ENCODE assay signal across 19 cellular contexts in the genomic region with DNA sequence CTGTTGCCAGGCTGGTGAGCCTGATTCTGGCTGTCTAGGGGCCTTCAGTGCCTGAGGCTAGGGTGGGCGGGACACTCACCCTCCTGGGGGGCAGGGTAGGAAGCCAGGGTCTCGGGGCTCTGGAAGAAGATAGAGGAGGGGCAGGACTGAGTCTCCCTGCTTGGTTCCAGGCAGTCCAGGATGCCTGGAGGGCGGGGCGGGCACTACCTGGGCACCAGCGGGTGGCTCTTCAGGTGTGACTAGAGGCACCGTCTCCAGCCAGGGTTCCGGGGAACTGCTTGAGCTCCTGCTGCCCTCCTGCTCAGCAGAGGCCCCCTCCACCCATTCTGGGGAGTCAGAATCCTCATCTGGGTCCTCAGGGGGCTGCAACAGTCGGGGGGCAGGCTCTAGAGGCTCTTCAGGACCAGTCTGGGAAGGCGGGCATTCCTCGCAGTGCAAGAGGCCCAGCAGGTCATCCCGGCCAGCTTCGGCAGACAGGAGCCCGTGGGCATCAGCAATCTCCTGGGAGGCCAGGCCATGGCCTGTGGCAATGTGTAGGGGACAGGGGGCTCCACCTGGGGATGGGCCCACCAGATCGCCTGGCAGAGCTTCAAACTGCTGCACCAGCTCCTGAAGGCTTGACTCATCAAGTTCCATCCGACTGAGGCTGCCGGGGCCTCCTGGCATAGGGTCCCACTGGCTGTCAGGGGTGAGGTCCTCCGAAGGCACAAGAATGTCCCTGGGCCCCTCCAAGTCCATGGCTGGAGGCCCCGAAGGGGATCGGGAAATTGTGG. TPM values are rescaled to one million over a fixed set of nuclear protein-coding genes. Genes with fewer than 3 reads are reported as not detected.
DNase-seq lines count a peak whose midpoint lies in the region; ATAC-seq and TF ChIP-seq lines count a peak whose summit lies in the region.
"Had no signal": no experiment of that assay in that cellular context is flagged by ENCODE, and none has a peak within 500 bp of the region (broad histone marks: within the 10 kb centered on the region; RNA-seq: fewer than 3 reads in every experiment).

No MANE protein-coding gene starts in this region.

- no peak overlapping the region for H3K4me3 ChIP-seq in NT2/D1 (ENCODE audit: insufficient read length, low read depth)
- H3K4me3 ChIP-seq in effector memory CD4-positive, alpha-beta T cell (ENCODE audit: insufficient read depth, low read depth, low read length, poor library complexity, severe bottlenecking): no peak overlapping the region
- H3K4me3 ChIP-seq in psoas muscle: peak overlapping the region; percentile 7
- H3K4me3 ChIP-seq: ovary had no signal

- no peaks in the 10 kb centered on the region for H3K9me3 Mint-ChIP-seq in activated naive CD4-positive, alpha-beta T cell treated with anti-CD3 and anti-CD28 coated beads for 36 hours

- CTCF ChIA-PET in activated naive CD4-positive, alpha-beta T cell treated with anti-CD3 and anti-CD28 coated beads for 36 hours (lab: Charles Lee): interaction anchor here (0.7 kb wide), 1 partner anchor 34 kb away, joined by 3 read pairs; no protein-coding TSS in a partner anchor

- intact Hi-C loops in activated naive CD4-positive, alpha-beta T cell treated with anti-CD3 and anti-CD28 coated beads for 36 hours (cut with micrococcal nuclease): loop anchor here (2.0 to 5.0 kb wide), 9 partner anchors 187 to 1158 kb away; a partner anchor contains a TSS
- intact Hi-C loops in psoas muscle (cut with DNase I): loop anchor here (5.0 kb wide), 1 partner anchor 228 kb away; a partner anchor contains a TSS

- H3K27ac ChIP-seq in effector memory CD4-positive, alpha-beta T cell (ENCODE audit: insufficient read depth, low read length, poor library complexity, severe bottlenecking): peak overlapping the region; percentile 18
- no peak overlapping the region for H3K27ac ChIP-seq in psoas muscle
- H3K27ac ChIP-seq: gastroesophageal sphincter, ovary, Peyer's patch had no signal

- peak overlapping the region; percentile 50 for H3K9ac ChIP-seq in NT2/D1 (ENCODE audit: insufficient read length, low read depth)

- H3K4me3 Mint-ChIP-seq in activated naive CD4-positive, alpha-beta T cell treated with anti-CD3 and anti-CD28 coated beads for 36 hours: peak overlapping the region; percentile 99

- ATAC-seq in psoas muscle (no peak), GM21786 (IDR thresholded peaks at IDR 0.05; ENCODE audit: unreplicated experiment) (no peak), GM21367 (IDR thresholded peaks at IDR 0.05; ENCODE audit: unreplicated experiment) (no peak)
- ATAC-seq: gastroesophageal sphincter had no signal

- H3K27me3 Mint-ChIP-seq in activated naive CD4-positive, alpha-beta T cell treated with anti-CD3 and anti-CD28 coated beads for 36 hours (ENCODE audit: low read depth): no peaks in the 10 kb centered on the region

- WGBS in psoas muscle, 3 donors: 86 to 88% (median 87%) methylated on average over 18 to 19 of the region's 19 CpGs

- H3K36me3 Mint-ChIP-seq in activated naive CD4-positive, alpha-beta T cell treated with anti-CD3 and anti-CD28 coated beads for 36 hours (ENCODE audit: low read depth): peaks cover 11% of the 10 kb centered on the region

- H3K27ac Mint-ChIP-seq in activated naive CD4-positive, alpha-beta T cell treated with anti-CD3 and anti-CD28 coated beads for 36 hours: no peak overlapping the region

- no peak for TF ChIP-seq CTCF in psoas muscle (IDR thresholded peaks at IDR 0.05)

- H3K27me3 ChIP-seq in NT2/D1 (ENCODE audit: insufficient read depth, insufficient read length) (no peaks in the 10 kb centered on the region), psoas muscle (ENCODE audit: insufficient read depth in 3 of 3, low read length in 2 of 3) (no peaks in the 10 kb centered on the region)
- no peaks in the 10 kb centered on the region for H3K27me3 ChIP-seq in effector memory CD4-positive, alpha-beta T cell (replicated peaks; ENCODE audit: control insufficient read depth, insufficient read depth, low read length, poor library complexity, severe bottlenecking)
- H3K27me3 ChIP-seq: gastroesophageal sphincter, ovary, Peyer's patch had no signal

- H3K36me3 ChIP-seq in NT2/D1 (ENCODE audit: insufficient read depth, insufficient read length, low read length) (peaks cover 36% of the 10 kb centered on the region), psoas muscle (ENCODE audit: insufficient read depth in 1 of 2, low read depth in 1 of 2) (peaks cover 0 to 37% of the 10 kb centered on the region in 2 donors)
- peaks cover 9% of the 10 kb centered on the region for H3K36me3 ChIP-seq in effector memory CD4-positive, alpha-beta T cell (ENCODE audit: control insufficient read depth, insufficient read depth, low read length)
- H3K36me3 ChIP-seq: ovary had no signal

- H3K4me1 ChIP-seq in NT2/D1 (ENCODE audit: insufficient read depth, insufficient read length) (peaks cover 2% of the 10 kb centered on the region), psoas muscle (peaks cover 9% of the 10 kb centered on the region)
- H3K4me1 ChIP-seq in effector memory CD4-positive, alpha-beta T cell (ENCODE audit: control insufficient read depth, insufficient read depth, low read length, poor library complexity, severe bottlenecking): peaks cover 33% of the 10 kb centered on the region

- H3K4me1 Mint-ChIP-seq in activated naive CD4-positive, alpha-beta T cell treated with anti-CD3 and anti-CD28 coated beads for 36 hours (ENCODE audit: low read depth): peaks cover 53% of the 10 kb centered on the region

- no peaks in the 10 kb centered on the region for H3K9me3 ChIP-seq in NT2/D1 (ENCODE audit: insufficient read depth, low read length)
- H3K9me3 ChIP-seq in effector memory CD4-positive, alpha-beta T cell (ENCODE audit: control insufficient read depth, low read length): no peaks in the 10 kb centered on the region
- no peaks in the 10 kb centered on the region for H3K9me3 ChIP-seq in psoas muscle
- H3K9me3 ChIP-seq: gastroesophageal sphincter, ovary, Peyer's patch had no signal

- DNase-seq in activated naive CD4-positive, alpha-beta T cell treated with anti-CD3 and anti-CD28 coated beads for 36 hours: no peak
- DNase-seq in activated naive CD4-positive, alpha-beta T cell treated with anti-CD3 and anti-CD28 coated beads, Interleukin-2, amount 50 U/mL, for 16 hours: no peak
- no peak for DNase-seq in NT2/D1 (ENCODE audit: low read depth, low spot score)
- DNase-seq in effector memory CD4-positive, alpha-beta T cell: no peak
- DNase-seq in psoas muscle: no peak
- DNase-seq in AG20443 (ENCODE audit: low spot score): no peak
- DNase-seq: activated naive CD4-positive, alpha-beta T cell; cerebellar nuclear complex; mammary epithelial cell; NCI-H1694 treated with DMSO at 0.1 percent for 48 hours; NCI-H510A treated with DMSO at 0.1 percent for 48 hours; Peyer's patch; stimulated activated CD4-positive, alpha-beta T cell treated with anti-CD3 and anti-CD28 coated beads, Interleukin-12 subunit alpha, Interleukin-12 subunit beta, amount 100 ng/mL, for 4 hours had no signal

RNA-seq across cellular contexts. Expression of a gene that starts 1.8 kb away (rescaled TPM):
- 10 to 100 TPM; 28.6 to 30.0 TPM for total RNA-seq in activated naive CD4-positive, alpha-beta T cell treated with anti-CD3 and anti-CD28 coated beads for 36 hours
- 10 to 100 TPM; 17.7 to 23.6 (median 18.4) TPM for total RNA-seq in psoas muscle
- 10 to 100 TPM; 19.4 to 30.1 (median 23.6) TPM for polyA plus RNA-seq in psoas muscle

RNA-seq across cellular contexts. Expression of a gene that starts 2.8 kb away (rescaled TPM):
- 10 to 100 TPM; 71.4 to 77.0 TPM for total RNA-seq in activated naive CD4-positive, alpha-beta T cell treated with anti-CD3 and anti-CD28 coated beads for 36 hours
- total RNA-seq in psoas muscle: 10 to 100 TPM; 35.2 to 68.8 (median 49.7) TPM
- polyA plus RNA-seq in psoas muscle: 10 to 100 TPM; 40.9 to 81.3 (median 77.7) TPM

RNA-seq across cellular contexts. Expression of a gene that starts 12.4 kb away (rescaled TPM):
- total RNA-seq in activated naive CD4-positive, alpha-beta T cell treated with anti-CD3 and anti-CD28 coated beads for 36 hours: not detected
- total RNA-seq in psoas muscle: not detected
- not detected for polyA plus RNA-seq in psoas muscle
- total RNA-seq: gastroesophageal sphincter, LHCN-M2, mammary epithelial cell, Peyer's patch, subcutaneous adipose tissue had no signal
- polyA plus RNA-seq: mammary epithelial cell had no signal

RNA-seq across cellular contexts. Expression of a gene that starts 26.5 kb away (rescaled TPM):
- total RNA-seq in activated naive CD4-positive, alpha-beta T cell treated with anti-CD3 and anti-CD28 coated beads for 36 hours: 10 to 100 TPM; 12.7 to 13.7 TPM
- total RNA-seq in psoas muscle: under 1 TPM; 0.32 to 0.68 (median 0.51) TPM
- polyA plus RNA-seq in psoas muscle: under 1 TPM; 0.16 to 0.24 (median 0.17) TPM
- total RNA-seq: LHCN-M2, mammary epithelial cell had no signal
- polyA plus RNA-seq: mammary epithelial cell had no signal

RNA-seq across cellular contexts. Expression of a gene that starts 51.5 kb away (rescaled TPM):
- 1 to 10 TPM in 1 of 2 experiments, under 1 TPM in 1; 0.93 to 1.6 TPM for total RNA-seq in activated naive CD4-positive, alpha-beta T cell treated with anti-CD3 and anti-CD28 coated beads for 36 hours
- 1 to 10 TPM in 1 of 4 donors, under 1 TPM in 2, not detected in 1; 0.49 to 2.7 (median 0.99) TPM for total RNA-seq in psoas muscle
- under 1 TPM; 0.21 to 0.46 (median 0.32) TPM for polyA plus RNA-seq in psoas muscle
- total RNA-seq: LHCN-M2 had no signal
